ENCODE assay signal across 1 cellular context in genomic region chr4:22030321-22030720, GRCh38.
TF ChIP-seq lines count a peak whose summit lies in the region.

No MANE protein-coding gene starts in this region.

TF ChIP-seq in SK-N-SH treated with all-trans-retinoic acid at 6 μM for 48 hours, 23 proteins besides CTCF, POLR2A, EP300 and RAD21 (continued from another document):
- no peak for TF ChIP-seq TSHZ2 (CRISPR knock-in tag; IDR thresholded peaks at IDR 0.05)
- no peak for TF ChIP-seq ZNF565 (CRISPR knock-in tag; conservative IDR thresholded peaks at IDR 0.05; ENCODE audit: low read depth)
- no peak for TF ChIP-seq OSR1 (CRISPR knock-in tag; IDR thresholded peaks at IDR 0.05)
- TF ChIP-seq ARNTL (CRISPR knock-in tag; IDR thresholded peaks at IDR 0.05; ENCODE audit: borderline replicate concordance, low read depth) = no peak
- no peak for TF ChIP-seq ISL1 (CRISPR knock-in tag; IDR thresholded peaks at IDR 0.05)
- TF ChIP-seq PATZ1 (CRISPR knock-in tag; IDR thresholded peaks at IDR 0.05; ENCODE audit: borderline replicate concordance) = no peak
